1 cellular context compared by ENCODE assay signal in the genomic region with DNA sequence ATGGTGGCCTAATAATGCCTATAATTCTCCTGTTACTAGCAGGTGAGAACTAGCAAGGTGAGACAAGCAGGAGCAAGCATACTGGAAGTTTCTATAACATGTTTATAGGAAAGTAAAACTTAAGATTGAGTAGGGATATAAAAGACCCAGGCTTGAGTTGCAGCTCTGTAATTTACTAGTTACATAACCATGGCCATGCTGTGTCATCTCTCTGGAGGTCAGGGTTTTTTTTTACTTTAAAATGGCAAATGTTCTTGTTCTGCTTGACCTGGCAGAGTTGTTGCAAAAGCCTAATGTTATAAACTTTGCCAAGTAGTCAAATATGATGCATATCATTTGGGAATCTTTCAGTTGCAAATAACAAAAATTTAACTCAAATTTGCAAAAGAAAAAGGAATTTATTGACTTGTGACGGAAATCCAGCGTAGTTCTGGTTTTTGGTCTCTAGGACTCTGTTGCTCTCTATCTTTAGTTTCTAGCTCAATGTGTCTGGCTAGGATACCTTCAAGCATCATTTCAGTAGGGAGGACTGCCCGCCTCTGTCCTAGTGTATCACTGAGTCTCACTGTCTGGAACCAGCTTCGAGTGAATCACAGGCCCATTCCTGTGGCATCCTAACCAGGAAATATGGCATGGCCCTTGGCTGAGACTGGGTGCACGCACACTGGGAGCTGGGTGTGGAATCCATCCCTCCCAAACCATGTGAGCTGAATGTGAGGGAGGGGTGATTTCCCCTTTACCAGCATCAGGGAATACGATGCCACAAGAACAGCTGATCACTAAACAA.
TF ChIP-seq lines count a peak whose summit lies in the region.

No MANE protein-coding gene starts in this region.

TF ChIP-seq in GM12878, 131 proteins besides CTCF, POLR2A, EP300 and RAD21:
- TF ChIP-seq PAX8 (IDR thresholded peaks at IDR 0.05) (no peak), ETV6 (conservative IDR thresholded peaks at IDR 0.05 in 1 of 2, IDR thresholded peaks at IDR 0.05 in 1 of 2; ENCODE audit: borderline replicate concordance in 1 of 2, low read depth in 1 of 2) (no peak), MEF2A (IDR thresholded peaks at IDR 0.05; ENCODE audit: insufficient read depth, low read depth, low read length) (no peak), CHD4 (IDR thresholded peaks at IDR 0.05) (no peak), SMAD1 (IDR thresholded peaks at IDR 0.05; ENCODE audit: low read depth, partially characterized antibody) (no peak), DPF2 (IDR thresholded peaks at IDR 0.05) (no peak), GABPA (IDR thresholded peaks at IDR 0.05; ENCODE audit: low read depth) (no peak), EED (IDR thresholded peaks at IDR 0.05; ENCODE audit: low read depth) (no peak), CHD1 (IDR thresholded peaks at IDR 0.05; ENCODE audit: low read depth, low read length) (no peak), JUNB (IDR thresholded peaks at IDR 0.05) (no peak), CREB1 (IDR thresholded peaks at IDR 0.05; ENCODE audit: low read depth) (no peak), KDM1A (IDR thresholded peaks at IDR 0.05; ENCODE audit: borderline replicate concordance) (no peak), TARDBP (IDR thresholded peaks at IDR 0.05; ENCODE audit: borderline replicate concordance) (no peak)
- TF ChIP-seq, protein P1, sequence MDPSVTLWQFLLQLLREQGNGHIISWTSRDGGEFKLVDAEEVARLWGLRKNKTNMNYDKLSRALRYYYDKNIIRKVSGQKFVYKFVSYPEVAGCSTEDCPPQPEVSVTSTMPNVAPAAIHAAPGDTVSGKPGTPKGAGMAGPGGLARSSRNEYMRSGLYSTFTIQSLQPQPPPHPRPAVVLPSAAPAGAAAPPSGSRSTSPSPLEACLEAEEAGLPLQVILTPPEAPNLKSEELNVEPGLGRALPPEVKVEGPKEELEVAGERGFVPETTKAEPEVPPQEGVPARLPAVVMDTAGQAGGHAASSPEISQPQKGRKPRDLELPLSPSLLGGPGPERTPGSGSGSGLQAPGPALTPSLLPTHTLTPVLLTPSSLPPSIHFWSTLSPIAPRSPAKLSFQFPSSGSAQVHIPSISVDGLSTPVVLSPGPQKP (IDR thresholded peaks at IDR 0.05; ENCODE audit: low read depth, low read length), result no peak
